ENCODE assay signal across 8 cellular contexts in the genomic region with DNA sequence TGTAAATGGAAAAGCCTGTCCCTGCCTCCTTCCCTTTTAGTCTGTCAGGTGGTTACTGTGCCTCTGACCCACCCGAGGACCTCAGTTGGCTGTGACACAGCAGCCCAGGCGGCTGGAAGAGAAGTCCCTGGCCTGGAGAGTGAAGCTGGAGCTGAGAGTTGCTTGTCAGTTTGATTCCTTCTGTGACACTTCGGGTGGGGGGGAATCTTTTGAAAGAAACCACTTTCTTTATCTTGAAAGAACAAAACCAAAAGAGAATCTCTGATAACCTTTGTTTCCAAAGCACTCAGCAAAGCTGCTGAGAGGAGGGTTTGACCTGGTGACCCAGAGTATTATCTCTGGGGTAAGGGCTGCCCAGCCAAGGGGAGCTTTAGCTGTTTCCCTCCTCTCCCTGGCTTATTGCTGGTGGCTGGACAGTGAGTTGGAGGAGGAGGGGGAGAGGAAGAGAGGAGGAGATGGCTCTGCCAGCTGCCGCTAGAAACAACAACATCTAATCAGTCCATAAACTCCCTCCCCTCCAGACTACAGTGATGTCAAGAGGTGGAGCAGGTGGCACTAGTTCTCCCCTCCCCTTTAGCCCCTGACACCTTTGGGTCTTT. TPM values are rescaled to one million over a fixed set of nuclear protein-coding genes. Genes with fewer than 3 reads are reported as not detected.
A peak's percentile ranks its signal among the peaks of the same experiment; 100 is the strongest.
DNase-seq lines count a peak whose midpoint lies in the region; TF ChIP-seq lines count a peak whose summit lies in the region.

No MANE protein-coding gene starts in this region.

- H3K27ac Mint-ChIP-seq in activated T-helper 2 cell treated with anti-CD3 and anti-CD28 coated beads, Interferon-gamma antibody, Interleukin-2, Interleukin-4, amounts not matched to agents 10 μg/mL and 5 μg/mL and 100 μg/mL, durations not matched to agents 14 hours and 24 hours and 36 hours = peak overlapping the region; percentile 79

- H3K9ac ChIP-seq in subcutaneous abdominal adipose tissue (ENCODE audit: low read length in 5 of 5) = peak overlapping the region in 4 of 5 donors; percentile 50 to 79 (median 67)

- H3K4me3 ChIP-seq in BE2C (ENCODE audit: low read depth, low read length) (no peak overlapping the region), subcutaneous abdominal adipose tissue (ENCODE audit: low read depth in 1 of 5, low read length in 5 of 5) (peak overlapping the region in 2 of 5 donors; percentile 40 to 42), foreskin fibroblast (ENCODE audit: low read depth in 1 of 2, low read length in 2 of 2) (no peak overlapping the region)

- no peak for TF ChIP-seq CTCF in BE2C (IDR thresholded peaks at IDR 0.05; ENCODE audit: low read depth, low read length)
- TF ChIP-seq CTCF in foreskin fibroblast (IDR thresholded peaks at IDR 0.05; ENCODE audit: low read depth, low read length) = no peak

- no peaks in the 10 kb centered on the region for H3K36me3 ChIP-seq in BE2C
- H3K36me3 ChIP-seq in subcutaneous abdominal adipose tissue (ENCODE audit: control insufficient read depth in 5 of 5, insufficient read depth in 5 of 5, low read length in 5 of 5) = peaks cover 0 to 2% (median under 1%) of the 10 kb centered on the region in 5 donors

- no peaks in the 10 kb centered on the region for H3K27me3 ChIP-seq in BE2C
- no peaks in the 10 kb centered on the region for H3K27me3 ChIP-seq in subcutaneous abdominal adipose tissue (ENCODE audit: control insufficient read depth in 5 of 5, insufficient read depth in 4 of 5, low read length in 5 of 5)

- H3K4me1 Mint-ChIP-seq in activated T-helper 2 cell treated with anti-CD3 and anti-CD28 coated beads, Interferon-gamma antibody, Interleukin-2, Interleukin-4, amounts not matched to agents 10 μg/mL and 5 μg/mL and 100 μg/mL, durations not matched to agents 14 hours and 24 hours and 36 hours (ENCODE audit: low read depth) = peaks cover 61% of the 10 kb centered on the region

- no peaks in the 10 kb centered on the region for H3K9me3 ChIP-seq in BE2C
- H3K9me3 ChIP-seq in subcutaneous abdominal adipose tissue (ENCODE audit: control insufficient read depth in 5 of 5, low read length in 5 of 5) = no peaks in the 10 kb centered on the region

- DNase-seq in BE2C (peak; percentile 35), NCI-H1417 (lab: John Stamatoyannopoulos, UW) (peak; percentile 44 to 86 (median 62)), islet precursor cell (peak; percentile 82), foreskin fibroblast (no peak), AG08396 (ENCODE audit: low spot score) (no peak), NCI-H1048 (lab: John Stamatoyannopoulos, UW) (no peak)
- peak; percentile 22 for DNase-seq in activated T-helper 2 cell treated with anti-CD3 and anti-CD28 coated beads, Interferon-gamma antibody, Interleukin-2, Interleukin-4, amounts not matched to agents 10 μg/mL and 5 μg/mL and 100 μg/mL, durations not matched to agents 14 hours and 24 hours and 36 hours (ENCODE audit: low spot score)

- peak overlapping the region; percentile 13 for H3K4me3 Mint-ChIP-seq in activated T-helper 2 cell treated with anti-CD3 and anti-CD28 coated beads, Interferon-gamma antibody, Interleukin-2, Interleukin-4, amounts not matched to agents 10 μg/mL and 5 μg/mL and 100 μg/mL, durations not matched to agents 14 hours and 24 hours and 36 hours (ENCODE audit: low read depth)

- H3K27me3 Mint-ChIP-seq in activated T-helper 2 cell treated with anti-CD3 and anti-CD28 coated beads, Interferon-gamma antibody, Interleukin-2, Interleukin-4, amounts not matched to agents 10 μg/mL and 5 μg/mL and 100 μg/mL, durations not matched to agents 14 hours and 24 hours and 36 hours (ENCODE audit: low read depth) = no peaks in the 10 kb centered on the region

- H3K36me3 Mint-ChIP-seq in activated T-helper 2 cell treated with anti-CD3 and anti-CD28 coated beads, Interferon-gamma antibody, Interleukin-2, Interleukin-4, amounts not matched to agents 10 μg/mL and 5 μg/mL and 100 μg/mL, durations not matched to agents 14 hours and 24 hours and 36 hours (ENCODE audit: low read depth) = peaks cover 4% of the 10 kb centered on the region

- intact Hi-C loops in activated T-helper 2 cell treated with anti-CD3 and anti-CD28 coated beads, Interferon-gamma antibody, Interleukin-2, Interleukin-4, amounts not matched to agents 10 μg/mL and 5 μg/mL and 100 μg/mL, durations not matched to agents 14 hours and 24 hours and 36 hours (cut with micrococcal nuclease) = loop anchor here (10.0 kb wide), 2 partner anchors 459 to 951 kb away; a partner anchor contains a TSS

- H3K4me1 ChIP-seq in BE2C (peaks cover 36% of the 10 kb centered on the region), subcutaneous abdominal adipose tissue (ENCODE audit: control insufficient read depth in 5 of 5, insufficient read depth in 5 of 5, low read length in 5 of 5) (peaks cover 36 to 88% (median 88%) of the 10 kb centered on the region in 5 donors)

- peak overlapping the region; percentile 93 for H3K27ac ChIP-seq in subcutaneous abdominal adipose tissue (ENCODE audit: low read depth, low read length)

- no peaks in the 10 kb centered on the region for H3K9me3 Mint-ChIP-seq in activated T-helper 2 cell treated with anti-CD3 and anti-CD28 coated beads, Interferon-gamma antibody, Interleukin-2, Interleukin-4, amounts not matched to agents 10 μg/mL and 5 μg/mL and 100 μg/mL, durations not matched to agents 14 hours and 24 hours and 36 hours

RNA-seq across cellular contexts. Expression of a gene that starts 34.0 kb away (rescaled TPM):
- 1.3 TPM for polyA plus RNA-seq in BE2C (2012; ENCODE audit: insufficient read depth, insufficient read length, low read depth)
- 5.0 and 5.3 TPM in 2 replicates for total RNA-seq in activated T-helper 2 cell treated with anti-CD3 and anti-CD28 coated beads, Interferon-gamma antibody, Interleukin-2, Interleukin-4, amounts not matched to agents 10 μg/mL and 5 μg/mL and 100 μg/mL, durations not matched to agents 14 hours and 24 hours and 36 hours

Comparison
In these comparisons a context has a peak if more than half of its experiments do, and no peak if none do; other contexts are left out.
1. DNase-seq: peak in BE2C (single experiment), NCI-H1417 (3 of 3), activated T-helper 2 cell treated with anti-CD3 and anti-CD28 coated beads, Interferon-gamma antibody, Interleukin-2, Interleukin-4, amounts not matched to agents 10 μg/mL and 5 μg/mL and 100 μg/mL, durations not matched to agents 14 hours and 24 hours and 36 hours (single experiment) and islet precursor cell (single experiment); none in foreskin fibroblast (0 of 2), AG08396 (single experiment) and NCI-H1048 (single experiment).